ENCODE assay signal across 24 cellular contexts in the genomic region with DNA sequence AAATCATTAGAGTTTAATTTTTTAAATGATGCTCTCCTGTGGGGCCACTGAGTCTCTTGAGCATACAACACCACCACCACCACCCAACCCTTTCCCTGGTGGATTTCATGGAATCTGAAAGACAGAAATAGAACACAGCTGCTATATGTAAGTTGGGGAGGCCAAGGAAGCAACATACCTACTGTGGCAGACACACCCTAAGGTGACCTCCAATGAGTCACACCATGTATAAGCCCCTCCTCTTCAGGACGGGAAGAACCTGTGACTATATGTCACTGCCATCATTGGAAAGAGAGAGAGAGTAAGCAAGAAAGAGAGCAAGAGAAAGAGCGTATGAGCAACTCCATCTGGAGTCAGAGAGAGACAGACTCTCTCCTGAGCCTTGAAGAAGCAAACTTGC.
"Had no signal": no experiment of that assay in that cellular context is flagged by ENCODE, and none has a peak within 500 bp of the region (broad histone marks: within the 10 kb centered on the region; RNA-seq: fewer than 3 reads in every experiment).

No MANE protein-coding gene starts in this region.

- H3K4me1 Mint-ChIP-seq: IgD-negative memory B cell had no signal

- H3K27ac ChIP-seq: HL-60, KMS-11, SJSA1, SK-N-MC had no signal

- H3K36me3 ChIP-seq: SJSA1 had no signal

- H3K27me3 ChIP-seq: SJSA1 had no signal

- H3K9me3 ChIP-seq: SJSA1 had no signal

- H3K9ac ChIP-seq: KMS-11 had no signal

- H3K4me1 ChIP-seq: SJSA1 had no signal

- DNase-seq: Kasumi-1, NCI-H1092, NCI-H1436, NCI-H187, NCI-H2029, NCI-H2081 treated with DMSO at 0.1 percent for 48 hours, NCI-H2171, NCI-H226, NCI-H446, NCI-H510A, NCI-H524 treated with DMSO at 0.1 percent for 48 hours, NCI-H69, NCI-H774, Right ventricle myocardium superior, RPMI8226, SIG-M5 had no signal

- H3K4me2 ChIP-seq: KMS-11 had no signal

- H3K36me3 Mint-ChIP-seq: IgD-negative memory B cell had no signal

- H3K4me3 Mint-ChIP-seq: IgD-negative memory B cell had no signal

- H3K4me3 ChIP-seq: K562, SJSA1, SK-N-MC had no signal

- FAIRE-seq: HTR-8/SVneo, K562, RCC 7860 had no signal
